Comparison of ENCODE assay signal across 19 cellular contexts in genomic region chr5:40260351-40260750, GRCh38.
"Had no signal": no experiment of that assay in that cellular context is flagged by ENCODE, and none has a peak within 500 bp of the region (broad histone marks: within the 10 kb centered on the region; RNA-seq: fewer than 3 reads in every experiment).

No MANE protein-coding gene starts in this region.

- H3K36me3 Mint-ChIP-seq: activated naive CD8-positive, alpha-beta T cell treated with anti-CD3 and anti-CD28 coated beads for 36 hours; neural progenitor cell; T-cell; type B pancreatic cell had no signal

- H3K27ac Mint-ChIP-seq: activated CD4-positive, alpha-beta memory T cell treated with anti-CD3 and anti-CD28 coated beads, Interleukin-2, amount 10 ng/mL, durations not matched to agents 7 days and 5 days; activated CD4-positive, alpha-beta T cell treated with anti-CD3 and anti-CD28 coated beads for 36 hours; activated naive CD8-positive, alpha-beta T cell treated with anti-CD3 and anti-CD28 coated beads for 36 hours; activated T-cell treated with anti-CD3 and anti-CD28 coated beads, Interleukin-2, amount 50 U/mL, for 72 hours; neural progenitor cell; T-cell; type B pancreatic cell had no signal

- ATAC-seq: activated CD4-positive, alpha-beta T cell treated with anti-CD3 and anti-CD28 coated beads for 36 hours; activated T-cell treated with anti-CD3 and anti-CD28 coated beads, Interleukin-2, amount 50 U/mL, for 72 hours; T-cell had no signal

- H2AFZ ChIP-seq: neural progenitor cell, parathyroid adenoma had no signal

- H3K27me3 ChIP-seq: cardiac muscle cell, neural progenitor cell had no signal

- H3K9me3 Mint-ChIP-seq: activated naive CD8-positive, alpha-beta T cell treated with anti-CD3 and anti-CD28 coated beads for 36 hours; neural progenitor cell; type B pancreatic cell had no signal

- H3K4me2 ChIP-seq: neural progenitor cell, smooth muscle cell had no signal

- H3K4me1 Mint-ChIP-seq: activated naive CD8-positive, alpha-beta T cell treated with anti-CD3 and anti-CD28 coated beads for 36 hours; neural progenitor cell; T-cell had no signal

- H3K4me3 Mint-ChIP-seq: activated CD4-positive, alpha-beta memory T cell treated with anti-CD3 and anti-CD28 coated beads, Interleukin-2, amount 10 ng/mL, durations not matched to agents 7 days and 5 days; activated CD4-positive, alpha-beta T cell treated with anti-CD3 and anti-CD28 coated beads for 36 hours; activated naive CD8-positive, alpha-beta T cell treated with anti-CD3 and anti-CD28 coated beads for 36 hours; activated T-cell treated with anti-CD3 and anti-CD28 coated beads, Interleukin-2, amount 50 U/mL, for 72 hours; neural progenitor cell; T-cell; type B pancreatic cell had no signal

- H3K27me3 Mint-ChIP-seq: activated CD4-positive, alpha-beta memory T cell treated with anti-CD3 and anti-CD28 coated beads, Interleukin-2, amount 10 ng/mL, durations not matched to agents 7 days and 5 days; activated CD4-positive, alpha-beta T cell treated with anti-CD3 and anti-CD28 coated beads for 36 hours; T-cell; type B pancreatic cell had no signal

- H3K4me1 ChIP-seq: neural progenitor cell, parathyroid adenoma had no signal

- H3K4me3 ChIP-seq: cardiac muscle cell, coronary artery, neural progenitor cell, smooth muscle cell had no signal

- H3K79me2 ChIP-seq: parathyroid adenoma had no signal

- DNase-seq: activated CD4-positive, alpha-beta memory T cell treated with anti-CD3 and anti-CD28 coated beads, Interleukin-2, amount 10 ng/mL, durations not matched to agents 7 days and 5 days; activated CD4-positive, alpha-beta T cell treated with anti-CD3 and anti-CD28 coated beads for 36 hours; activated gamma-delta T cell treated with Interleukin-2 at 50 U/mL for 16 hours; activated naive CD8-positive, alpha-beta T cell treated with anti-CD3 and anti-CD28 coated beads for 36 hours; activated T-cell treated with anti-CD3 and anti-CD28 coated beads, Interleukin-2, amount 50 U/mL, for 72 hours; effector memory CD4-positive, alpha-beta T cell; foreskin melanocyte; head of caudate nucleus; kidney; retina; T-cell; T1000 had no signal

- H3K36me3 ChIP-seq: cardiac muscle cell, neural progenitor cell had no signal

- H3K27ac ChIP-seq: cardiac muscle cell, coronary artery, epithelial cell of prostate, neural progenitor cell, parathyroid adenoma had no signal
